In genomic region chr10:27314989-27315388, GRCh38 we compare ENCODE assay signal across 7 cellular contexts.
DNase-seq lines count a peak whose midpoint lies in the region; ATAC-seq, FAIRE-seq and TF ChIP-seq lines count a peak whose summit lies in the region.
"Not testable (repeated sequence)": the region's sequence is repeated elsewhere in the genome, so short reads cannot be mapped to it uniquely, and the experiment has no call there.

No MANE protein-coding gene starts in this region.

- not testable (repeated sequence) for H3K9me3 ChIP-seq in neutrophil

- not testable (repeated sequence) for DNase-seq in GM12891 (ENCODE audit: insufficient read length, low spot score); activated naive CD4-positive, alpha-beta T cell treated with anti-CD3 and anti-CD28 coated beads, Interleukin-2, amount 50 U/mL, for 72 hours (ENCODE audit: low spot score in 2 of 2); stimulated activated naive CD8-positive, alpha-beta T cell treated with anti-CD3 and anti-CD28 coated beads, Interleukin-15, Interleukin-2, amounts not matched to agents 100 U/mL and 50 U/mL, for 24 hours
- peak; percentile 57 for DNase-seq in activated CD4-positive, alpha-beta T cell treated with anti-CD3 and anti-CD28 coated beads for 36 hours
- DNase-seq in activated CD8-positive, alpha-beta T cell treated with anti-CD3 and anti-CD28 coated beads for 36 hours: peak; percentile 16
- DNase-seq in activated T-cell treated with anti-CD3 and anti-CD28 coated beads, Interleukin-2, amount 50 U/mL, for 72 hours: peak in 1 of 2 donors; percentile 7

- FAIRE-seq in GM12891 (lab: Jason Lieb, UNC): peak; percentile 79

- H3K27me3 ChIP-seq in neutrophil: not testable (repeated sequence)

- H3K4me3 ChIP-seq in neutrophil (ENCODE audit: low read depth in 1 of 2, low read length in 1 of 2): not testable (repeated sequence)

- not testable (repeated sequence) for H3K4me3 Mint-ChIP-seq in activated CD4-positive, alpha-beta T cell treated with anti-CD3 and anti-CD28 coated beads for 36 hours; activated CD8-positive, alpha-beta T cell treated with anti-CD3 and anti-CD28 coated beads for 36 hours
- peak overlapping the region in 1 of 2 donors; percentile 10 for H3K4me3 Mint-ChIP-seq in activated T-cell treated with anti-CD3 and anti-CD28 coated beads, Interleukin-2, amount 50 U/mL, for 72 hours

- H3K36me3 Mint-ChIP-seq in activated CD4-positive, alpha-beta T cell treated with anti-CD3 and anti-CD28 coated beads for 36 hours (ENCODE audit: low read depth); activated CD8-positive, alpha-beta T cell treated with anti-CD3 and anti-CD28 coated beads for 36 hours (ENCODE audit: low read depth); activated T-cell treated with anti-CD3 and anti-CD28 coated beads, Interleukin-2, amount 50 U/mL, for 72 hours (ENCODE audit: insufficient read depth in 2 of 2); activated naive CD4-positive, alpha-beta T cell treated with anti-CD3 and anti-CD28 coated beads, Interleukin-2, amount 50 U/mL, for 72 hours: not testable (repeated sequence)

- not testable (repeated sequence) for TF ChIP-seq POLR2A in GM12891 (IDR thresholded peaks at IDR 0.05; ENCODE audit: low read depth, low read length)

- peak overlapping the region; percentile 43 for H3K27ac ChIP-seq in neutrophil

- ATAC-seq in activated CD4-positive, alpha-beta T cell treated with anti-CD3 and anti-CD28 coated beads for 36 hours: peak; percentile 83
- ATAC-seq in activated CD8-positive, alpha-beta T cell treated with anti-CD3 and anti-CD28 coated beads for 36 hours: not testable (repeated sequence)
- ATAC-seq in activated T-cell treated with anti-CD3 and anti-CD28 coated beads, Interleukin-2, amount 50 U/mL, for 72 hours (replicated peaks in 1 of 2): peak; percentile 41 to 81
- ATAC-seq in activated naive CD4-positive, alpha-beta T cell treated with anti-CD3 and anti-CD28 coated beads, Interleukin-2, amount 50 U/mL, for 72 hours: peak; percentile 36 to 77
- peak; percentile 43 for ATAC-seq in stimulated activated naive CD8-positive, alpha-beta T cell treated with anti-CD3 and anti-CD28 coated beads, Interleukin-15, Interleukin-2, amounts not matched to agents 100 U/mL and 50 U/mL, for 24 hours

- peaks cover 18% of the 10 kb centered on the region for H3K27me3 Mint-ChIP-seq in activated CD4-positive, alpha-beta T cell treated with anti-CD3 and anti-CD28 coated beads for 36 hours
- not testable (repeated sequence) for H3K27me3 Mint-ChIP-seq in activated CD8-positive, alpha-beta T cell treated with anti-CD3 and anti-CD28 coated beads for 36 hours
- H3K27me3 Mint-ChIP-seq in activated T-cell treated with anti-CD3 and anti-CD28 coated beads, Interleukin-2, amount 50 U/mL, for 72 hours (ENCODE audit: low read depth): peaks cover 15% of the 10 kb centered on the region

- H3K4me1 Mint-ChIP-seq in activated CD4-positive, alpha-beta T cell treated with anti-CD3 and anti-CD28 coated beads for 36 hours; activated CD8-positive, alpha-beta T cell treated with anti-CD3 and anti-CD28 coated beads for 36 hours (ENCODE audit: low read depth): not testable (repeated sequence)
- H3K4me1 Mint-ChIP-seq in activated T-cell treated with anti-CD3 and anti-CD28 coated beads, Interleukin-2, amount 50 U/mL, for 72 hours (ENCODE audit: low read depth): peaks cover 16% of the 10 kb centered on the region

- POLR2A ChIA-PET in activated CD4-positive, alpha-beta T cell treated with anti-CD3 and anti-CD28 coated beads for 36 hours (lab: Charles Lee): interaction anchor here (0.6 kb wide), 1 partner anchor 20 kb away, joined by 4 read pairs; no protein-coding TSS in a partner anchor
- POLR2A ChIA-PET in activated CD8-positive, alpha-beta T cell treated with anti-CD3 and anti-CD28 coated beads for 36 hours (lab: Charles Lee): not testable (repeated sequence)

- intact Hi-C loops in activated CD4-positive, alpha-beta T cell treated with anti-CD3 and anti-CD28 coated beads for 36 hours (cut with DNase I, micrococcal nuclease): loop anchor here in 1 of 2 experiments (2.0 kb wide), 1 partner anchor 26 kb away; no protein-coding TSS in a partner anchor
- intact Hi-C loops in activated CD8-positive, alpha-beta T cell treated with anti-CD3 and anti-CD28 coated beads for 36 hours (cut with micrococcal nuclease): not testable (repeated sequence)

- not testable (repeated sequence) for H3K9me3 Mint-ChIP-seq in activated CD4-positive, alpha-beta T cell treated with anti-CD3 and anti-CD28 coated beads for 36 hours (ENCODE audit: low read depth); activated CD8-positive, alpha-beta T cell treated with anti-CD3 and anti-CD28 coated beads for 36 hours; activated T-cell treated with anti-CD3 and anti-CD28 coated beads, Interleukin-2, amount 50 U/mL, for 72 hours; activated naive CD4-positive, alpha-beta T cell treated with anti-CD3 and anti-CD28 coated beads, Interleukin-2, amount 50 U/mL, for 72 hours

- H3K36me3 ChIP-seq in neutrophil: not testable (repeated sequence)

- TF ChIP-seq CTCF in activated CD8-positive, alpha-beta T cell treated with anti-CD3 and anti-CD28 coated beads for 36 hours (IDR thresholded peaks at IDR 0.05); neutrophil (IDR thresholded peaks at IDR 0.05): not testable (repeated sequence)

- peaks cover 16 to 21% of the 10 kb centered on the region in 2 experiments for H3K4me1 ChIP-seq in neutrophil (ENCODE audit: control insufficient read depth in 1 of 2, insufficient read depth in 1 of 2, low read depth in 1 of 2, low read length in 1 of 2)

- CTCF ChIA-PET in activated CD4-positive, alpha-beta T cell treated with anti-CD3 and anti-CD28 coated beads for 36 hours (lab: Charles Lee): interaction anchor here (0.7 to 1.5 kb wide), 3 partner anchors 91 to 145 kb away, joined by 3 to 5 read pairs (median 3); no protein-coding TSS in a partner anchor
- CTCF ChIA-PET in activated CD8-positive, alpha-beta T cell treated with anti-CD3 and anti-CD28 coated beads for 36 hours (lab: Charles Lee): not testable (repeated sequence)

- not testable (repeated sequence) for H3K27ac Mint-ChIP-seq in activated CD4-positive, alpha-beta T cell treated with anti-CD3 and anti-CD28 coated beads for 36 hours; activated CD8-positive, alpha-beta T cell treated with anti-CD3 and anti-CD28 coated beads for 36 hours; activated T-cell treated with anti-CD3 and anti-CD28 coated beads, Interleukin-2, amount 50 U/mL, for 72 hours; activated naive CD4-positive, alpha-beta T cell treated with anti-CD3 and anti-CD28 coated beads, Interleukin-2, amount 50 U/mL, for 72 hours
